1 cellular context compared by ENCODE assay signal in the genomic region with DNA sequence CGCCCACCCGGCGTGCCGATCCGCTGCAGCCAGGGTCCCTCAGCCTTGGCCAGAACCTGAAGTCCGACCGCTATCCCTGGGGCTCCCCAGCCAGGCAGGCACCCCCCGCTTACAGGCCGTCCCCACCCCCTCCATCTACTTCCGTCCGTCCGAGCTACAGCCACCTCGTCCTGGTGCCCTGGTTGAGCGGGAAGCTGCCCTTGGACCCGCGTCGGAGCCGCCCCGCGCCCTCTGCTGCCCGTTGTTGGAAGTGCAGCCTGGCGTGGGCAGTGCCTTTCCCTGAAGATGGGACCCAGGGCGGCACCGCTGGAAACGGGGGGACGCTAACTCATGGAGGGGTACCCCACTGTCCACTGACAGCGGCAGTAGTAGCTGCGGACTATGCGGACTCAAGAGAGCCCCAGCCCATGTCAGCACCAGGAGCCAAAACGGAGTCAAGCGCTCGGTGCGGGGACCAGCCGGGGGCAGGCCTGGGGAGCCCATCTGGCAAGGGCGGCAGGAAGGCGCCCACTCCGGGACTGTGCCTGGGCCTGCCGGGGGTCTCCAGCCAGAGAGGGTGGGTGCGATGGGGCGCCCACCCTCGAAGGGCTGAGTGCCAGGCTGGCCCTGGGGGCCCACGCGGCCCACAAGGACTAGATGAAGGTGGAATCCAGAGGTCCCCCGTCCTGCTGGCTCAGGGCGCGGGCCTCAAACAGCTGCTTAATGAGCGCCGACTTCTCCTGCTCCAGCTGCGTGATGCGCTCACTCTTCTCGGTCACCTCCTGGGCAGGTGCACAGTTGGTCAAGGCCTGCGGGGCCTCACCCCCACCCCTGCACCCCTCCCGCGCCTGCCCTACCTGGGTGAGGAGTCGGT.
A peak's percentile ranks its signal among the peaks of the same experiment; 100 is the strongest.
TF ChIP-seq lines count a peak whose summit lies in the region.

No MANE protein-coding gene starts in this region.

TF ChIP-seq in HepG2, 621 proteins besides CTCF, POLR2A, EP300 and RAD21 (continued from another document and continues in another):
- TF ChIP-seq ZNF331 (CRISPR knock-in tag; IDR thresholded peaks at IDR 0.05) (peak; percentile 30; the same call in 1 of the 2 replicates), SALL2 (CRISPR knock-in tag; IDR thresholded peaks at IDR 0.05) (no peak), ZMYM4 (CRISPR knock-in tag; IDR thresholded peaks at IDR 0.05) (no peak), ZNF543 (CRISPR knock-in tag; IDR thresholded peaks at IDR 0.05) (no peak), ZNF670 (CRISPR knock-in tag; IDR thresholded peaks at IDR 0.05; ENCODE audit: borderline replicate concordance) (no peak), PHF8 (CRISPR knock-in tag; IDR thresholded peaks at IDR 0.05) (peak; percentile 20; the same call in 1 of the 2 replicates), PRPF4 (IDR thresholded peaks at IDR 0.05; ENCODE audit: low read depth, low read length, poor library complexity, severe bottlenecking) (no peak), ZNF782 (CRISPR knock-in tag; IDR thresholded peaks at IDR 0.05; ENCODE audit: borderline replicate concordance) (no peak), HES4 (CRISPR knock-in tag; IDR thresholded peaks at IDR 0.05; ENCODE audit: borderline replicate concordance) (no peak), ZNF20 (CRISPR knock-in tag; IDR thresholded peaks at IDR 0.05) (no peak), ZFP1 (CRISPR knock-in tag; IDR thresholded peaks at IDR 0.05) (no peak), TCF7 (IDR thresholded peaks at IDR 0.05; ENCODE audit: low read depth) (no peak), ZNF431 (CRISPR knock-in tag; IDR thresholded peaks at IDR 0.05; ENCODE audit: borderline replicate concordance, low read depth) (no peak), ZNF7 (CRISPR knock-in tag; IDR thresholded peaks at IDR 0.05) (no peak), ZNF30 (CRISPR knock-in tag; IDR thresholded peaks at IDR 0.05) (no peak), CEBPB (IDR thresholded peaks at IDR 0.05; ENCODE audit: borderline replicate concordance, low read depth, low read length) (no peak), SRSF9 (IDR thresholded peaks at IDR 0.05; ENCODE audit: borderline replicate concordance, insufficient read depth, low read depth, low read length, poor library complexity, severe bottlenecking) (no peak), SMAD1 (CRISPR knock-in tag; IDR thresholded peaks at IDR 0.05; ENCODE audit: borderline replicate concordance, low read depth) (peak; percentile 44; the same call in 1 of the 2 replicates), ZNF878 (CRISPR knock-in tag; IDR thresholded peaks at IDR 0.05) (no peak), SMYD3 (CRISPR knock-in tag; IDR thresholded peaks at IDR 0.05) (no peak), ZBTB21 (CRISPR knock-in tag; IDR thresholded peaks at IDR 0.05) (no peak), ZFX (CRISPR knock-in tag; IDR thresholded peaks at IDR 0.05; ENCODE audit: low read depth) (peak; percentile 41; the same call in 1 of the 2 replicates), REXO4 (CRISPR knock-in tag; IDR thresholded peaks at IDR 0.05; ENCODE audit: borderline replicate concordance) (no peak), ZBTB1 (CRISPR knock-in tag; IDR thresholded peaks at IDR 0.05; ENCODE audit: borderline replicate concordance) (no peak), ZNF224 (CRISPR knock-in tag; IDR thresholded peaks at IDR 0.05) (no peak), RBAK (CRISPR knock-in tag; IDR thresholded peaks at IDR 0.05) (no peak), HNRNPL (IDR thresholded peaks at IDR 0.05; ENCODE audit: low read depth, low read length) (peak; percentile 85; the same call in 1 of the 2 replicates), ZNF772 (CRISPR knock-in tag; IDR thresholded peaks at IDR 0.05) (no peak), HMGA1 (CRISPR knock-in tag; conservative IDR thresholded peaks at IDR 0.05) (no peak), ELF1 (CRISPR knock-in tag; IDR thresholded peaks at IDR 0.05) (peak; percentile 23; the same call in 1 of the 2 replicates)
- TF ChIP-seq, protein P1, sequence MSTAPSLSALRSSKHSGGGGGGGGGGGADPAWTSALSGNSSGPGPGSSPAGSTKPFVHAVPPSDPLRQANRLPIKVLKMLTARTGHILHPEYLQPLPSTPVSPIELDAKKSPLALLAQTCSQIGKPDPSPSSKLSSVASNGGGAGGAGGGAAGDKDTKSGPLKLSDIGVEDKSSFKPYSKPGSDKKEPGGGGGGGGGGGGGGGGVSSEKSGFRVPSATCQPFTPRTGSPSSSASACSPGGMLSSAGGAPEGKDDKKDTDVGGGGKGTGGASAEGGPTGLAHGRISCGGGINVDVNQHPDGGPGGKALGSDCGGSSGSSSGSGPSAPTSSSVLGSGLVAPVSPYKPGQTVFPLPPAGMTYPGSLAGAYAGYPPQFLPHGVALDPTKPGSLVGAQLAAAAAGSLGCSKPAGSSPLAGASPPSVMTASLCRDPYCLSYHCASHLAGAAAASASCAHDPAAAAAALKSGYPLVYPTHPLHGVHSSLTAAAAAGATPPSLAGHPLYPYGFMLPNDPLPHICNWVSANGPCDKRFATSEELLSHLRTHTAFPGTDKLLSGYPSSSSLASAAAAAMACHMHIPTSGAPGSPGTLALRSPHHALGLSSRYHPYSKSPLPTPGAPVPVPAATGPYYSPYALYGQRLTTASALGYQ (CRISPR knock-in tag; IDR thresholded peaks at IDR 0.05), result no peak
- TF ChIP-seq, protein P2, sequence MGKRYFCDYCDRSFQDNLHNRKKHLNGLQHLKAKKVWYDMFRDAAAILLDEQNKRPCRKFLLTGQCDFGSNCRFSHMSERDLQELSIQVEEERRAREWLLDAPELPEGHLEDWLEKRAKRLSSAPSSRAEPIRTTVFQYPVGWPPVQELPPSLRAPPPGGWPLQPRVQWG (CRISPR knock-in tag; IDR thresholded peaks at IDR 0.05; ENCODE audit: borderline replicate concordance, low read depth), result no peak
- TF ChIP-seq, protein P3, sequence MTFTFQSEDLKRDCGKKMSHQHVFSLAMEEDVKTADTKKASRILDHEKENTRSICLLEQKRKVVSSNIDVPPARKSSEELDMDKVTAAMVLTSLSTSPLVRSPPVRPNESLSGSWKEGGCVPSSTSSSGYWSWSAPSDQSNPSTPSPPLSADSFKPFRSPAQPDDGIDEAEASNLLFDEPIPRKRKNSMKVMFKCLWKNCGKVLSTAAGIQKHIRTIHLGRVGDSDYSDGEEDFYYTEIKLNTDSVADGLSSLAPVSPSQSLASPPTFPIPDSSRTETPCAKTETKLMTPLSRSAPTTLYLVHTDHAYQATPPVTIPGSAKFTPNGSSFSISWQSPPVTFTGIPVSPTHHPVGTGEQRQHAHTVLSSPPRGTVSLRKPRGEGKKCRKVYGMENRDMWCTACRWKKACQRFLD (CRISPR knock-in tag; IDR thresholded peaks at IDR 0.05; ENCODE audit: borderline replicate concordance), result no peak
- TF ChIP-seq, protein P4, sequence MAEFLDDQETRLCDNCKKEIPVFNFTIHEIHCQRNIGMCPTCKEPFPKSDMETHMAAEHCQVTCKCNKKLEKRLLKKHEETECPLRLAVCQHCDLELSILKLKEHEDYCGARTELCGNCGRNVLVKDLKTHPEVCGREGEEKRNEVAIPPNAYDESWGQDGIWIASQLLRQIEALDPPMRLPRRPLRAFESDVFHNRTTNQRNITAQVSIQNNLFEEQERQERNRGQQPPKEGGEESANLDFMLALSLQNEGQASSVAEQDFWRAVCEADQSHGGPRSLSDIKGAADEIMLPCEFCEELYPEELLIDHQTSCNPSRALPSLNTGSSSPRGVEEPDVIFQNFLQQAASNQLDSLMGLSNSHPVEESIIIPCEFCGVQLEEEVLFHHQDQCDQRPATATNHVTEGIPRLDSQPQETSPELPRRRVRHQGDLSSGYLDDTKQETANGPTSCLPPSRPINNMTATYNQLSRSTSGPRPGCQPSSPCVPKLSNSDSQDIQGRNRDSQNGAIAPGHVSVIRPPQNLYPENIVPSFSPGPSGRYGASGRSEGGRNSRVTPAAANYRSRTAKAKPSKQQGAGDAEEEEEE (CRISPR knock-in tag; IDR thresholded peaks at IDR 0.05; ENCODE audit: borderline replicate concordance), result no peak
- TF ChIP-seq, protein P5, sequence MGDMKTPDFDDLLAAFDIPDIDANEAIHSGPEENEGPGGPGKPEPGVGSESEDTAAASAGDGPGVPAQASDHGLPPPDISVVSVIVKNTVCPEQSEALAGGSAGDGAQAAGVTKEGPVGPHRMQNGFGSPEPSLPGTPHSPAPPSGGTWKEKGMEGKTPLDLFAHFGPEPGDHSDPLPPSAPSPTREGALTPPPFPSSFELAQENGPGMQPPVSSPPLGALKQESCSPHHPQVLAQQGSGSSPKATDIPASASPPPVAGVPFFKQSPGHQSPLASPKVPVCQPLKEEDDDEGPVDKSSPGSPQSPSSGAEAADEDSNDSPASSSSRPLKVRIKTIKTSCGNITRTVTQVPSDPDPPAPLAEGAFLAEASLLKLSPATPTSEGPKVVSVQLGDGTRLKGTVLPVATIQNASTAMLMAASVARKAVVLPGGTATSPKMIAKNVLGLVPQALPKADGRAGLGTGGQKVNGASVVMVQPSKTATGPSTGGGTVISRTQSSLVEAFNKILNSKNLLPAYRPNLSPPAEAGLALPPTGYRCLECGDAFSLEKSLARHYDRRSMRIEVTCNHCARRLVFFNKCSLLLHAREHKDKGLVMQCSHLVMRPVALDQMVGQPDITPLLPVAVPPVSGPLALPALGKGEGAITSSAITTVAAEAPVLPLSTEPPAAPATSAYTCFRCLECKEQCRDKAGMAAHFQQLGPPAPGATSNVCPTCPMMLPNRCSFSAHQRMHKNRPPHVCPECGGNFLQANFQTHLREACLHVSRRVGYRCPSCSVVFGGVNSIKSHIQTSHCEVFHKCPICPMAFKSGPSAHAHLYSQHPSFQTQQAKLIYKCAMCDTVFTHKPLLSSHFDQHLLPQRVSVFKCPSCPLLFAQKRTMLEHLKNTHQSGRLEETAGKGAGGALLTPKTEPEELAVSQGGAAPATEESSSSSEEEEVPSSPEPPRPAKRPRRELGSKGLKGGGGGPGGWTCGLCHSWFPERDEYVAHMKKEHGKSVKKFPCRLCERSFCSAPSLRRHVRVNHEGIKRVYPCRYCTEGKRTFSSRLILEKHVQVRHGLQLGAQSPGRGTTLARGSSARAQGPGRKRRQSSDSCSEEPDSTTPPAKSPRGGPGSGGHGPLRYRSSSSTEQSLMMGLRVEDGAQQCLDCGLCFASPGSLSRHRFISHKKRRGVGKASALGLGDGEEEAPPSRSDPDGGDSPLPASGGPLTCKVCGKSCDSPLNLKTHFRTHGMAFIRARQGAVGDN (CRISPR knock-in tag; IDR thresholded peaks at IDR 0.05), result peak; percentile 85
- TF ChIP-seq, protein P6, sequence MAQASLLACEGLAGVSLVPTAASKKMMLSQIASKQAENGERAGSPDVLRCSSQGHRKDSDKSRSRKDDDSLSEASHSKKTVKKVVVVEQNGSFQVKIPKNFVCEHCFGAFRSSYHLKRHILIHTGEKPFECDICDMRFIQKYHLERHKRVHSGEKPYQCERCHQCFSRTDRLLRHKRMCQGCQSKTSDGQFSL (CRISPR knock-in tag; IDR thresholded peaks at IDR 0.05), result no peak
- TF ChIP-seq, protein P7, sequence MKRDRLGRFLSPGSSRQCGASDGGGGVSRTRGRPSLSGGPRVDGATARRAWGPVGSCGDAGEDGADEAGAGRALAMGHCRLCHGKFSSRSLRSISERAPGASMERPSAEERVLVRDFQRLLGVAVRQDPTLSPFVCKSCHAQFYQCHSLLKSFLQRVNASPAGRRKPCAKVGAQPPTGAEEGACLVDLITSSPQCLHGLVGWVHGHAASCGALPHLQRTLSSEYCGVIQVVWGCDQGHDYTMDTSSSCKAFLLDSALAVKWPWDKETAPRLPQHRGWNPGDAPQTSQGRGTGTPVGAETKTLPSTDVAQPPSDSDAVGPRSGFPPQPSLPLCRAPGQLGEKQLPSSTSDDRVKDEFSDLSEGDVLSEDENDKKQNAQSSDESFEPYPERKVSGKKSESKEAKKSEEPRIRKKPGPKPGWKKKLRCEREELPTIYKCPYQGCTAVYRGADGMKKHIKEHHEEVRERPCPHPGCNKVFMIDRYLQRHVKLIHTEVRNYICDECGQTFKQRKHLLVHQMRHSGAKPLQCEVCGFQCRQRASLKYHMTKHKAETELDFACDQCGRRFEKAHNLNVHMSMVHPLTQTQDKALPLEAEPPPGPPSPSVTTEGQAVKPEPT (CRISPR knock-in tag; IDR thresholded peaks at IDR 0.05; ENCODE audit: low read depth), result no peak
- TF ChIP-seq, protein P8, sequence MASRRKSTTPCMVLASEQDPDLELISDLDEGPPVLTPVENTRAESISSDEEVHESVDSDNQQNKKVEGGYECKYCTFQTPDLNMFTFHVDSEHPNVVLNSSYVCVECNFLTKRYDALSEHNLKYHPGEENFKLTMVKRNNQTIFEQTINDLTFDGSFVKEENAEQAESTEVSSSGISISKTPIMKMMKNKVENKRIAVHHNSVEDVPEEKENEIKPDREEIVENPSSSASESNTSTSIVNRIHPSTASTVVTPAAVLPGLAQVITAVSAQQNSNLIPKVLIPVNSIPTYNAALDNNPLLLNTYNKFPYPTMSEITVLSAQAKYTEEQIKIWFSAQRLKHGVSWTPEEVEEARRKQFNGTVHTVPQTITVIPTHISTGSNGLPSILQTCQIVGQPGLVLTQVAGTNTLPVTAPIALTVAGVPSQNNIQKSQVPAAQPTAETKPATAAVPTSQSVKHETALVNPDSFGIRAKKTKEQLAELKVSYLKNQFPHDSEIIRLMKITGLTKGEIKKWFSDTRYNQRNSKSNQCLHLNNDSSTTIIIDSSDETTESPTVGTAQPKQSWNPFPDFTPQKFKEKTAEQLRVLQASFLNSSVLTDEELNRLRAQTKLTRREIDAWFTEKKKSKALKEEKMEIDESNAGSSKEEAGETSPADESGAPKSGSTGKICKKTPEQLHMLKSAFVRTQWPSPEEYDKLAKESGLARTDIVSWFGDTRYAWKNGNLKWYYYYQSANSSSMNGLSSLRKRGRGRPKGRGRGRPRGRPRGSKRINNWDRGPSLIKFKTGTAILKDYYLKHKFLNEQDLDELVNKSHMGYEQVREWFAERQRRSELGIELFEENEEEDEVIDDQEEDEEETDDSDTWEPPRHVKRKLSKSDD (CRISPR knock-in tag; IDR thresholded peaks at IDR 0.05; ENCODE audit: low read depth), result no peak
- TF ChIP-seq, protein P9, sequence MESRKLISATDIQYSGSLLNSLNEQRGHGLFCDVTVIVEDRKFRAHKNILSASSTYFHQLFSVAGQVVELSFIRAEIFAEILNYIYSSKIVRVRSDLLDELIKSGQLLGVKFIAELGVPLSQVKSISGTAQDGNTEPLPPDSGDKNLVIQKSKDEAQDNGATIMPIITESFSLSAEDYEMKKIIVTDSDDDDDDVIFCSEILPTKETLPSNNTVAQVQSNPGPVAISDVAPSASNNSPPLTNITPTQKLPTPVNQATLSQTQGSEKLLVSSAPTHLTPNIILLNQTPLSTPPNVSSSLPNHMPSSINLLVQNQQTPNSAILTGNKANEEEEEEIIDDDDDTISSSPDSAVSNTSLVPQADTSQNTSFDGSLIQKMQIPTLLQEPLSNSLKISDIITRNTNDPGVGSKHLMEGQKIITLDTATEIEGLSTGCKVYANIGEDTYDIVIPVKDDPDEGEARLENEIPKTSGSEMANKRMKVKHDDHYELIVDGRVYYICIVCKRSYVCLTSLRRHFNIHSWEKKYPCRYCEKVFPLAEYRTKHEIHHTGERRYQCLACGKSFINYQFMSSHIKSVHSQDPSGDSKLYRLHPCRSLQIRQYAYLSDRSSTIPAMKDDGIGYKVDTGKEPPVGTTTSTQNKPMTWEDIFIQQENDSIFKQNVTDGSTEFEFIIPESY (CRISPR knock-in tag; IDR thresholded peaks at IDR 0.05), result peak; percentile 77
